ENCODE assay signal across 2 cellular contexts in genomic region chr19:55527197-55528029, GRCh38.
TF ChIP-seq lines count a peak whose summit lies in the region.

No MANE protein-coding gene starts in this region.

TF ChIP-seq in HEK293, 187 proteins besides CTCF, POLR2A, EP300 and RAD21:
- TF ChIP-seq ZSCAN4 (tag by site-specific recombination; IDR thresholded peaks at IDR 0.05): peak; percentile 84
- no peak for TF ChIP-seq ZNF335 (tag by site-specific recombination; conservative IDR thresholded peaks at IDR 0.05)
- TF ChIP-seq HOXD13 (CRISPR knock-in tag; IDR thresholded peaks at IDR 0.05; ENCODE audit: borderline replicate concordance): peak; percentile 9; the same call in 1 of the 2 replicates

TF ChIP-seq in GM12878, 131 proteins besides CTCF, POLR2A, EP300 and RAD21:
- no peak for TF ChIP-seq STAT1 (conservative IDR thresholded peaks at IDR 0.05)
- peak; percentile 78 for TF ChIP-seq BCL3 (IDR thresholded peaks at IDR 0.05; ENCODE audit: borderline replicate concordance, insufficient read depth, low read depth, low read length, poor library complexity, severe bottlenecking)
- TF ChIP-seq NR2C2 (IDR thresholded peaks at IDR 0.05; ENCODE audit: borderline replicate concordance, control insufficient read depth, insufficient read length, low read depth): peak; percentile 27
- TF ChIP-seq EED (IDR thresholded peaks at IDR 0.05; ENCODE audit: low read depth): no peak
